In the genomic region with DNA sequence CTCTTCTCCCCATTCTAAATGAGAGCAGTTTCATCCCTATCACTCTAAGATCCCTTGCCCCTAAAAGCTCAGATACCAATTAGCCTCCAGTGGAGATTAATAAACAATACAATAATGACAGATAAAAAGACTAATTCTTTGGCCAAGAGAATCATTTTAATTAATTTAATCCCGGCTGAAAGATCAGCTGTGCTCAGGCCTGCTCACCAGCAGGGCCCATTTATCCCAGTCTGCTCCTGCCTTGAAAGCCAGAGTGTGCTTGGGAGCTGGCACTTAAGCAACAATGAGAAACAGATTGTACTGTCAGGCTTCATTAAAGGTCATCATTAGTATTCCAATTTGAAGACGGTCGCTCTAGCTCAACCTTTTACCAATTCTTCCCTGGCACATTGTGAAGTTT, we compare ENCODE assay signal across 26 cellular contexts.
"Had no signal": no experiment of that assay in that cellular context is flagged by ENCODE, and none has a peak within 500 bp of the region (broad histone marks: within the 10 kb centered on the region; RNA-seq: fewer than 3 reads in every experiment).

No MANE protein-coding gene starts in this region.

- H3K27me3 ChIP-seq: adrenal gland, ascending aorta, brain microvascular endothelial cell, upper lobe of left lung had no signal

- H3K9me3 Mint-ChIP-seq: activated B cell treated with CpG ODN at 0.5 μM for 24 hours; activated T-cell treated with anti-CD3 and anti-CD28 coated beads, Interleukin-2, amount 50 U/mL, for 4 hours; activated T-helper 2 cell treated with anti-CD3 and anti-CD28 coated beads, Interferon-gamma antibody, Interleukin-2, Interleukin-4, amounts not matched to agents 10 μg/mL and 5 μg/mL and 100 μg/mL, durations not matched to agents 14 hours and 24 hours and 36 hours; natural killer cell had no signal

- H3K36me3 ChIP-seq: adrenal gland, ascending aorta, brain microvascular endothelial cell, thoracic aorta, upper lobe of left lung had no signal

- ATAC-seq: activated CD4-positive, alpha-beta T cell treated with anti-CD3 and anti-CD28 coated beads for 36 hours; activated T-cell treated with anti-CD3 and anti-CD28 coated beads, Interleukin-2, amount 50 U/mL, for 4 hours; esophagus mucosa; left ventricle myocardium superior; natural killer cell had no signal

- H3K27ac ChIP-seq: adrenal gland, ascending aorta, brain microvascular endothelial cell, thoracic aorta, upper lobe of left lung had no signal

- H3K4me3 ChIP-seq: adrenal gland, ascending aorta, thoracic aorta, upper lobe of left lung had no signal

- H3K9me3 ChIP-seq: adrenal gland, ascending aorta, thoracic aorta, upper lobe of left lung had no signal

- H3K4me1 Mint-ChIP-seq: activated B cell treated with CpG ODN at 0.5 μM for 24 hours; activated CD4-positive, alpha-beta T cell treated with anti-CD3 and anti-CD28 coated beads for 36 hours; natural killer cell had no signal

- H3K27ac Mint-ChIP-seq: activated B cell treated with CpG ODN at 0.5 μM for 24 hours; activated CD4-positive, alpha-beta T cell treated with anti-CD3 and anti-CD28 coated beads for 36 hours; activated naive CD8-positive, alpha-beta T cell; activated T-helper 2 cell treated with anti-CD3 and anti-CD28 coated beads, Interferon-gamma antibody, Interleukin-2, Interleukin-4, amounts not matched to agents 10 μg/mL and 5 μg/mL and 100 μg/mL, durations not matched to agents 14 hours and 24 hours and 36 hours; natural killer cell; progenitor cell of endocrine pancreas had no signal

- H3K36me3 Mint-ChIP-seq: activated naive CD8-positive, alpha-beta T cell; natural killer cell had no signal

- H3K4me1 ChIP-seq: adrenal gland, ascending aorta, upper lobe of left lung had no signal

- H3K4me3 Mint-ChIP-seq: activated B cell treated with CpG ODN at 0.5 μM for 24 hours; activated CD4-positive, alpha-beta T cell treated with anti-CD3 and anti-CD28 coated beads for 36 hours; activated naive CD8-positive, alpha-beta T cell; activated T-cell treated with anti-CD3 and anti-CD28 coated beads, Interleukin-2, amount 50 U/mL, for 4 hours; natural killer cell had no signal

- DNase-seq: activated B cell treated with CpG ODN at 0.5 μM for 24 hours; activated CD4-positive, alpha-beta T cell treated with anti-CD3 and anti-CD28 coated beads for 36 hours; activated CD4-positive, alpha-beta T cell treated with anti-CD3 and anti-CD28 coated beads, Interleukin-2, amount 50 U/mL, for 4 hours; activated CD8-positive, alpha-beta memory T cell treated with anti-CD3 and anti-CD28 coated beads, Interleukin-2, amount 50 U/mL, for 48 hours; activated naive CD4-positive, alpha-beta T cell; activated T-cell treated with anti-CD3 and anti-CD28 coated beads, Interleukin-2, amount 50 U/mL, for 4 hours; adrenal gland; brain microvascular endothelial cell; caudate nucleus; effector memory CD4-positive, alpha-beta T cell; foreskin melanocyte; head of caudate nucleus; left ventricle myocardium superior; midbrain; natural killer cell; stimulated activated CD4-positive, alpha-beta T cell treated with anti-CD3 and anti-CD28 coated beads, Interleukin-2, amount 100 ng/mL, for 48 hours; stimulated activated CD8-positive, alpha-beta memory T cell treated with anti-CD3 and anti-CD28 coated beads, Interleukin-4, amount 100 ng/mL, for 48 hours; stimulated activated naive CD4-positive, alpha-beta T cell; T1000; upper lobe of left lung had no signal
